Comparison of ENCODE assay signal across 18 cellular contexts in the genomic region with DNA sequence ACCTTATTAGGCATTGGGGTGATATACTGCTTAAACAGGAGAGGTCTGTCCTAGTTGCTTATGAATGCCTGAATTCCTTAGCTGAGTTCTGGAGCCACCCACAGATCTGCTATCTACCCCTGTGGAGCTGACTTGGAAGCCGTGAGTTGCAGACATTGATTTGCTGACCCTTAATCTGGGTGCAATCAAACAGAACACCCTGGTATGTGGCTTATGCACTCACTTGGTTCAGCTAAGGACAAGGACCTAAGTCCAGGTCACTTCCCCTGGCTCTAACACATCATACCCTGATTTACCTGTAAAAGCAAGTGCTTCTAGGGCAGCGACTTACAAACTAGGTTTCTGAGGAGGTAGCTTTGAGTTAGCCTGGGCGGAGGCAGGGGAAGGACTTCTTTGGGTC. TPM values are rescaled to one million over a fixed set of nuclear protein-coding genes. Genes with fewer than 3 reads are reported as not detected.
DNase-seq lines count a peak whose midpoint lies in the region; ATAC-seq and TF ChIP-seq lines count a peak whose summit lies in the region.
"Had no signal": no experiment of that assay in that cellular context is flagged by ENCODE, and none has a peak within 500 bp of the region (broad histone marks: within the 10 kb centered on the region; RNA-seq: fewer than 3 reads in every experiment).

No MANE protein-coding gene starts in this region.

- no peak overlapping the region for H3K4me3 Mint-ChIP-seq in endodermal cell
- H3K4me3 Mint-ChIP-seq: CD4-positive, alpha-beta memory T cell; GM23338; H9; HFFc6 had no signal

- no peak overlapping the region for H3K27ac Mint-ChIP-seq in endodermal cell
- H3K27ac Mint-ChIP-seq: CD4-positive, alpha-beta memory T cell; GM23338; H9; HFFc6 had no signal

- TF ChIP-seq CTCF in endodermal cell (conservative IDR thresholded peaks at IDR 0.05) (no peak), right lobe of liver (IDR thresholded peaks at IDR 0.05) (no peak)

- 79 to 100% methylated on average over 2 to 3 of the region's 3 CpGs for WGBS in endodermal cell (ENCODE audit: insufficient coverage in 1 of 2, insufficient read length in 1 of 2), 2 experiments
- WGBS in right lobe of liver (ENCODE audit: insufficient coverage, low coverage, low lambda C conversion rate, missing lambda C conversion rate), result 33% methylated on average over 3 of the region's 3 CpGs

- intact Hi-C loops in right lobe of liver (cut with DNase I), result no loop called here

- H3K36me3 ChIP-seq in endodermal cell (ENCODE audit: control insufficient read depth, insufficient read depth, low read length), result no peaks in the 10 kb centered on the region
- no peaks in the 10 kb centered on the region for H3K36me3 ChIP-seq in right lobe of liver

- H3K36me3 Mint-ChIP-seq in endodermal cell (ENCODE audit: low read depth), result no peaks in the 10 kb centered on the region
- H3K36me3 Mint-ChIP-seq: CD4-positive, alpha-beta memory T cell had no signal

- TF ChIP-seq POLR2A in right lobe of liver (IDR thresholded peaks at IDR 0.05), result no peak

- H3K9ac ChIP-seq in endodermal cell (ENCODE audit: extremely low read depth, low read length, poor library complexity, severe bottlenecking), result no peak overlapping the region

- H3K4me1 ChIP-seq in endodermal cell (ENCODE audit: control insufficient read depth, insufficient read depth, low read length) (no peaks in the 10 kb centered on the region), right lobe of liver (peaks cover 0 to 12% (median 5%) of the 10 kb centered on the region in 4 donors)

- H3K27me3 Mint-ChIP-seq in endodermal cell (ENCODE audit: insufficient read depth), result no peaks in the 10 kb centered on the region

- H3K4me3 ChIP-seq in endodermal cell (ENCODE audit: low read length), result peak overlapping the region; percentile 48
- H3K4me3 ChIP-seq in right lobe of liver, result no peak overlapping the region
- H3K4me3 ChIP-seq: GM23338 had no signal

- ATAC-seq in right lobe of liver (peak; percentile 99 to 100 (median 100)), GM21723 (IDR thresholded peaks at IDR 0.05; ENCODE audit: unreplicated experiment) (no peak)
- ATAC-seq: GM23338 had no signal

- H3K27ac ChIP-seq in endodermal cell (ENCODE audit: low read depth, low read length), result no peak overlapping the region
- H3K27ac ChIP-seq in right lobe of liver, result no peak overlapping the region

- H3K4me1 Mint-ChIP-seq in endodermal cell, result peaks cover 9% of the 10 kb centered on the region
- H3K4me1 Mint-ChIP-seq: CD4-positive, alpha-beta memory T cell; GM23338; H9 had no signal

- DNase-seq in endodermal cell (no peak), iPS-NIHi11 (ENCODE audit: low spot score) (peak; percentile 4), right lobe of liver (peak in 1 of 3 donors; percentile 76), ureter (ENCODE audit: low spot score) (no peak), NCI-H446 (lab: John Stamatoyannopoulos, UW) (no peak)
- DNase-seq: C1 segment of cervical spinal cord; Calu3; CD4-positive, alpha-beta memory T cell; COR-L47; DMS53; DMS79 treated with DMSO at 0.1 percent for 48 hours; GF-D8; H9; HFFc6 had no signal

- H3K9me3 Mint-ChIP-seq in endodermal cell, result peaks cover 9% of the 10 kb centered on the region
- H3K9me3 Mint-ChIP-seq: H9, HFFc6 had no signal

- H3K9me3 ChIP-seq in endodermal cell (ENCODE audit: control insufficient read depth, low read length) (peaks cover 19% of the 10 kb centered on the region), right lobe of liver (no peaks in the 10 kb centered on the region)

- H3K27me3 ChIP-seq in endodermal cell (ENCODE audit: control insufficient read depth, insufficient read depth, low read length, poor library complexity, severe bottlenecking), result no peaks in the 10 kb centered on the region
- no peaks in the 10 kb centered on the region for H3K27me3 ChIP-seq in right lobe of liver

RNA-seq across cellular contexts. Expression of a gene that starts 41.6 kb away (rescaled TPM):
- total RNA-seq in endodermal cell, result under 1 TPM in 1 of 2 donors, not detected in 1; 0.07 TPM
- 1.1 TPM for polyA plus RNA-seq in endodermal cell (2013, experiment 1 of 2)
- polyA plus RNA-seq in endodermal cell (2013, experiment 2 of 2), result 1.8 TPM
- 10 to 100 TPM in 3 of 6 experiments, 1 to 10 TPM in 3; 5.3 to 14.1 (median 10.6) TPM for total RNA-seq in right lobe of liver
- 23.5 TPM for total RNA-seq in ureter
- total RNA-seq: A673, G401 had no signal

Comparison
In these comparisons a context has a peak if more than half of its experiments do, and no peak if none do; other contexts are left out.
1. RNA of a gene that starts 41.6 kb away (total RNA-seq): 23.5 TPM in ureter (single experiment) and 5.3 to 14.1 TPM in right lobe of liver; 0.07 TPM in endodermal cell; every median in the first group is over 4 times any median in the second.